Comparison of ENCODE assay signal across 10 cellular contexts in genomic region chr6:88492824-88493223, GRCh38.
DNase-seq lines count a peak whose midpoint lies in the region; ATAC-seq, FAIRE-seq and TF ChIP-seq lines count a peak whose summit lies in the region.
"Had no signal": no experiment of that assay in that cellular context is flagged by ENCODE, and none has a peak within 500 bp of the region (broad histone marks: within the 10 kb centered on the region; RNA-seq: fewer than 3 reads in every experiment).

No MANE protein-coding gene starts in this region.

- BruUV-seq in PC-3 (replicated peaks; lab: Mats Ljungman, UMichigan) = no TSS peak

- H3K27ac ChIP-seq in right atrium auricular region (no peak overlapping the region), PC-3 (ENCODE audit: low read length) (no peak overlapping the region), thoracic aorta (no peak overlapping the region)

- ATAC-seq in Right ventricle myocardium superior (ENCODE audit: poor library complexity) (peak; percentile 65), PC-3 (peak; percentile 55), thoracic aorta (ENCODE audit: insufficient number of reproducible peaks, low FRiP score, low read depth) (no peak)
- ATAC-seq: CD8-positive, alpha-beta T cell had no signal

- H3K9me2 ChIP-seq in PC-3 (replicated peaks; ENCODE audit: low read length) = no peaks in the 10 kb centered on the region

- CTCF ChIA-PET in PC-3 (lab: Charles Lee) = interaction anchor here (0.5 to 0.7 kb wide), 3 partner anchors 10 to 1412 kb away, joined by 3 read pairs; no protein-coding TSS in a partner anchor

- H4K20me1 ChIP-seq in PC-3 (ENCODE audit: low read length) = no peaks in the 10 kb centered on the region

- H3K4me3 ChIP-seq in right atrium auricular region (no peak overlapping the region), PC-3 (ENCODE audit: low read length) (no peak overlapping the region), fibroblast of mammary gland (ENCODE audit: control insufficient read depth, low read depth, low read length) (no peak overlapping the region), thoracic aorta (no peak overlapping the region)

- H3K79me2 ChIP-seq in PC-3 (ENCODE audit: low read length) = no peaks in the 10 kb centered on the region

- TF ChIP-seq CTCF in right atrium auricular region (IDR thresholded peaks at IDR 0.05) (peak in 1 of 2 donors; percentile 57), PC-3 (conservative IDR thresholded peaks at IDR 0.05; ENCODE audit: low read depth, low read length) (peak; percentile 69), fibroblast of mammary gland (conservative IDR thresholded peaks at IDR 0.05; ENCODE audit: control insufficient read depth, insufficient read depth, low read depth, low read length) (peak; percentile 72), thoracic aorta (IDR thresholded peaks at IDR 0.05) (peak; percentile 37)

- H3K9ac ChIP-seq in PC-3 (ENCODE audit: low read length) = no peak overlapping the region

- intact Hi-C loops in Right ventricle myocardium superior (cut with DNase I) = loop anchor here (10.0 kb wide), 1 partner anchor 558 kb away; no protein-coding TSS in a partner anchor
- intact Hi-C loops in PC-3 (cut with micrococcal nuclease) = loop anchor here (2.0 to 5.0 kb wide), 3 partner anchors 379 to 661 kb away; no protein-coding TSS in a partner anchor

- H3K9me3 ChIP-seq in right atrium auricular region (no peaks in the 10 kb centered on the region), PC-3 (ENCODE audit: low read length) (no peaks in the 10 kb centered on the region), thoracic aorta (no peaks in the 10 kb centered on the region)

- H3F3A ChIP-seq in PC-3 (ENCODE audit: low read length, unreplicated experiment) = no peaks in the 10 kb centered on the region

- no peaks in the 10 kb centered on the region for H3K27me3 ChIP-seq in right atrium auricular region
- no peaks in the 10 kb centered on the region for H3K27me3 ChIP-seq in PC-3 (ENCODE audit: low read length)
- no peaks in the 10 kb centered on the region for H3K27me3 ChIP-seq in thoracic aorta (replicated peaks; ENCODE audit: insufficient read depth)

- DNase-seq in Right ventricle myocardium superior = no peak
- no peak for DNase-seq in right atrium auricular region (ENCODE audit: low spot score)
- peak; percentile 31 for DNase-seq in PC-3
- DNase-seq in fibroblast of mammary gland (ENCODE audit: low read depth) = peak; percentile 79
- DNase-seq in thoracic aorta (ENCODE audit: low spot score) = no peak
- DNase-seq in amniotic stem cell (lab: John Stamatoyannopoulos, UW) = no peak
- no peak for DNase-seq in urothelium cell line (ENCODE audit: low spot score)
- no peak for DNase-seq in COLO668 (lab: John Stamatoyannopoulos, UW; ENCODE audit: unreplicated experiment)
- DNase-seq: CD8-positive, alpha-beta T cell; stimulated activated CD4-positive, alpha-beta T cell treated with anti-CD3 and anti-CD28 coated beads, Interleukin-4, amount 100 ng/mL, for 4 hours had no signal

- peaks cover 0 to 5% of the 10 kb centered on the region in 2 donors for H3K4me1 ChIP-seq in right atrium auricular region
- H3K4me1 ChIP-seq in PC-3 (ENCODE audit: insufficient read depth, low read length) = no peaks in the 10 kb centered on the region
- H3K4me1 ChIP-seq in thoracic aorta (ENCODE audit: control insufficient read depth in 1 of 2, low read depth in 2 of 2) = peaks cover 5 to 15% of the 10 kb centered on the region in 2 donors

- H3K4me2 ChIP-seq in PC-3 (ENCODE audit: low read length) = no peak overlapping the region

- FAIRE-seq in urothelium cell line (lab: Jason Lieb, UNC) = no peak

- POLR2A ChIA-PET in PC-3 (lab: Charles Lee; ENCODE audit: unreplicated experiment) = no interaction called here

- H3K36me3 ChIP-seq in right atrium auricular region (no peaks in the 10 kb centered on the region), PC-3 (ENCODE audit: low read depth, low read length) (no peaks in the 10 kb centered on the region), thoracic aorta (no peaks in the 10 kb centered on the region)

- no peak overlapping the region for H2AFZ ChIP-seq in PC-3 (ENCODE audit: low read length)

Comparison
In these comparisons a context has a peak if more than half of its experiments do, and no peak if none do; other contexts are left out.
1. DNase-seq: peak in PC-3 (single experiment) and fibroblast of mammary gland (single experiment); none in Right ventricle myocardium superior (single experiment), right atrium auricular region (single experiment), thoracic aorta (single experiment), amniotic stem cell (single experiment), urothelium cell line (single experiment) and COLO668 (single experiment).